2 cellular contexts compared by ENCODE assay signal in the genomic region with DNA sequence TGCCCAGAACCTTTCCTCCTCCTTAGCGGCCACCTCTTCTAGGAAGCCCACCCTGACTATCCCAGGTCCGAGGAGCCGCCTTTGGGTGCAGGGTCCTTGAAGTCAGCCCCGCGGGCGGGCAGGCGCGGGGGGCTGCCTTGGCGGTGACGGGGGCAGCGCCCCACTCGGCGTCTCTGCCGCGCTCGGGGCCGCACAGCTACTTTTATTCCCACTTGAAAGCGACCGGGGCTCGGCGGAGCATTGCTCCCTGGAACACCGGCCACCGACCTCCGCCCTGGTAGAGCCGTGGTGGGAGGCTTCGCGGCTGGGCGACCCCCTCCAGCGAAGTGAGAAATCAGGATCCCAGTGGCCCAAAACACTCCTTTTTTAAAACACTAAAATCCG.
TF ChIP-seq lines count a peak whose summit lies in the region.

No MANE protein-coding gene starts in this region.

TF ChIP-seq in K562, 482 proteins besides CTCF, POLR2A, EP300 and RAD21:
- no peak for TF ChIP-seq ELF4 (CRISPR knock-in tag; IDR thresholded peaks at IDR 0.05)
- TF ChIP-seq, protein P1, sequence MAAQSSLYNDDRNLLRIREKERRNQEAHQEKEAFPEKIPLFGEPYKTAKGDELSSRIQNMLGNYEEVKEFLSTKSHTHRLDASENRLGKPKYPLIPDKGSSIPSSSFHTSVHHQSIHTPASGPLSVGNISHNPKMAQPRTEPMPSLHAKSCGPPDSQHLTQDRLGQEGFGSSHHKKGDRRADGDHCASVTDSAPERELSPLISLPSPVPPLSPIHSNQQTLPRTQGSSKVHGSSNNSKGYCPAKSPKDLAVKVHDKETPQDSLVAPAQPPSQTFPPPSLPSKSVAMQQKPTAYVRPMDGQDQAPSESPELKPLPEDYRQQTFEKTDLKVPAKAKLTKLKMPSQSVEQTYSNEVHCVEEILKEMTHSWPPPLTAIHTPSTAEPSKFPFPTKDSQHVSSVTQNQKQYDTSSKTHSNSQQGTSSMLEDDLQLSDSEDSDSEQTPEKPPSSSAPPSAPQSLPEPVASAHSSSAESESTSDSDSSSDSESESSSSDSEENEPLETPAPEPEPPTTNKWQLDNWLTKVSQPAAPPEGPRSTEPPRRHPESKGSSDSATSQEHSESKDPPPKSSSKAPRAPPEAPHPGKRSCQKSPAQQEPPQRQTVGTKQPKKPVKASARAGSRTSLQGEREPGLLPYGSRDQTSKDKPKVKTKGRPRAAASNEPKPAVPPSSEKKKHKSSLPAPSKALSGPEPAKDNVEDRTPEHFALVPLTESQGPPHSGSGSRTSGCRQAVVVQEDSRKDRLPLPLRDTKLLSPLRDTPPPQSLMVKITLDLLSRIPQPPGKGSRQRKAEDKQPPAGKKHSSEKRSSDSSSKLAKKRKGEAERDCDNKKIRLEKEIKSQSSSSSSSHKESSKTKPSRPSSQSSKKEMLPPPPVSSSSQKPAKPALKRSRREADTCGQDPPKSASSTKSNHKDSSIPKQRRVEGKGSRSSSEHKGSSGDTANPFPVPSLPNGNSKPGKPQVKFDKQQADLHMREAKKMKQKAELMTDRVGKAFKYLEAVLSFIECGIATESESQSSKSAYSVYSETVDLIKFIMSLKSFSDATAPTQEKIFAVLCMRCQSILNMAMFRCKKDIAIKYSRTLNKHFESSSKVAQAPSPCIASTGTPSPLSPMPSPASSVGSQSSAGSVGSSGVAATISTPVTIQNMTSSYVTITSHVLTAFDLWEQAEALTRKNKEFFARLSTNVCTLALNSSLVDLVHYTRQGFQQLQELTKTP (IDR thresholded peaks at IDR 0.05; ENCODE audit: low read depth in 1 of 2, partially characterized antibody in 2 of 2): peak in 1 of 2 experiments; percentile 2
- 0 out of 2 replicates have a peak, but pooled peaks have one; percentile 39 for TF ChIP-seq MIER1 (IDR thresholded peaks at IDR 0.05; ENCODE audit: low read depth)

TF ChIP-seq in GM12891, 5 proteins besides CTCF, POLR2A, EP300 and RAD21:
- TF ChIP-seq TAF1 (IDR thresholded peaks at IDR 0.05; ENCODE audit: low read depth, low read length): no peak
- TF ChIP-seq POU2F2 (IDR thresholded peaks at IDR 0.05; ENCODE audit: low read depth, low read length): no peak
- TF ChIP-seq POLR2AphosphoS5 (IDR thresholded peaks at IDR 0.05; ENCODE audit: low read depth, low read length): no peak
- TF ChIP-seq PAX5 (IDR thresholded peaks at IDR 0.05; ENCODE audit: insufficient read depth, low read length, severe bottlenecking): no peak
- TF ChIP-seq SPI1 (IDR thresholded peaks at IDR 0.05; ENCODE audit: low read depth, low read length): no peak
